8 cellular contexts compared by ENCODE assay signal in the genomic region with DNA sequence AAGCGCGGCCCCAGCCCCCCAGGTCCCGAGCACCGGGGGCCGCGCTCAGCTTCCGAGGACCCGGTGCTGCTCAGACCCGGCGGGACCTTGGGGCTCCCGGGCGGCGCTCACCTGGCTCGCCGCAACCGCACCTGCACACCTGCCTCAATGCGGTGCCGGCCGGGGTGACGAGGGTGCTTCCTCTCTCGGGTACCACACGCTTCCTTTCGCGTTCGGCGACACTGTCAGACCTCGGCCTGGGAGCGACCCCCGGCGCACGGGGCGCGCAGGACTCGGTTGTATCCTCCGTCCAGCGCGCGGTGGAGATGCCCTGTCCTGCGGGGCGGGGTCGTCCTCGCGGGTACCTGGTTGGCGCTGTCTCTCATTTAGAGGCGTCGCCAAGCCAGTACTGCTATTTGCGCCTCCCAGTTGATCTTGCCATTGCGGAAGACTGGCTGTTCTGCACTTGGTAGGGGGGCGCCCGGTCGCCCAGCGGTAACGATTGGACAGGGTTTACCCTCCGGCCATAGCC. TPM values are rescaled to one million over a fixed set of nuclear protein-coding genes. Genes with fewer than 3 reads are reported as not detected.
DNase-seq lines count a peak whose midpoint lies in the region; ATAC-seq and TF ChIP-seq lines count a peak whose summit lies in the region.

No MANE protein-coding gene starts in this region.

- intact Hi-C loops in lower leg skin (cut with DNase I; ENCODE audit: low total_unique reads): no loop called here

- 0% methylated on average over 2 to 20 of the region's 54 CpGs for WGBS in lower leg skin, 2 donors

- TF ChIP-seq POLR2A in lower leg skin (IDR thresholded peaks at IDR 0.05): no peak

- peak overlapping the region; percentile 57 for H3K4me3 ChIP-seq in Jurkat, Clone E6-1 (ENCODE audit: low read length)
- H3K4me3 ChIP-seq in coronary artery (peak overlapping the region; percentile 94), lower leg skin (ENCODE audit: low read depth, poor library complexity, severe bottlenecking) (peak overlapping the region; percentile 53)

- in situ Hi-C loops in GM13976 (cut with MboI; ENCODE audit: low sequenced_read_pairs, unreplicated experiment): no loop called here

- DNase-seq in AML-193 (lab: John Stamatoyannopoulos, UW): peak; percentile 19 to 36
- no peak for DNase-seq in Jurkat, Clone E6-1 (ENCODE audit: low read depth, low spot score)
- DNase-seq in activated CD4-positive, CD25-positive, alpha-beta regulatory T cell (lab: John Stamatoyannopoulos, UW): peak in 3 of 4 experiments; percentile 16 to 41 (median 40)
- DNase-seq in coronary artery (ENCODE audit: low spot score): no peak
- peak; percentile 34 to 92 for DNase-seq in lower leg skin (ENCODE audit: low spot score in 2 of 2)
- DNase-seq in substantia nigra (lab: John Stamatoyannopoulos, UW): peak in 4 of 49 donors; percentile 33 to 75 (median 42)
- no peak for DNase-seq in GM13976 (ENCODE audit: low spot score)

- TF ChIP-seq CTCF in coronary artery (IDR thresholded peaks at IDR 0.05) (no peak), lower leg skin (IDR thresholded peaks at IDR 0.05) (no peak), GM13976 (IDR thresholded peaks at IDR 0.05; ENCODE audit: borderline replicate concordance, control extremely low read depth, extremely low read depth, insufficient read depth, missing control alignments) (no peak)

- H3K27ac ChIP-seq in coronary artery (peak overlapping the region; percentile 2 to 90), substantia nigra (ENCODE audit: low read depth, low read length, poor library complexity, severe bottlenecking) (peak overlapping the region; percentile 92)

- ATAC-seq in GM19467 (IDR thresholded peaks at IDR 0.05; ENCODE audit: unreplicated experiment): peak; percentile 14

RNA-seq across cellular contexts. Expression of a gene that starts 0.7 kb away (rescaled TPM):
- 47.3 TPM for polyA plus RNA-seq in Jurkat, Clone E6-1 (2012; ENCODE audit: insufficient read depth, insufficient read length)
- total RNA-seq in lower leg skin: 10 to 100 TPM; 25.9 to 75.1 (median 54.3) TPM

RNA-seq across cellular contexts. Expression of a gene that starts 14.5 kb away (rescaled TPM):
- 37.7 TPM for polyA plus RNA-seq in Jurkat, Clone E6-1 (2012; ENCODE audit: insufficient read depth, insufficient read length)
- 10 to 100 TPM; 32.7 to 74.5 (median 43.0) TPM for total RNA-seq in lower leg skin

Comparison
In these comparisons a context has a peak if more than half of its experiments do, and no peak if none do; other contexts are left out.
1. DNase-seq: peak in AML-193 (2 of 2), activated CD4-positive, CD25-positive, alpha-beta regulatory T cell (3 of 4) and lower leg skin (2 of 2); none in Jurkat, Clone E6-1 (single experiment), coronary artery (single experiment) and GM13976 (single experiment).
2. Peak in every context shown above with its lines, with median percentiles within 50 percentile points of each other: H3K4me3 ChIP-seq.